Comparison of ENCODE assay signal across 15 cellular contexts in genomic region chr1:230572121-230573083, GRCh38.
DNase-seq lines count a peak whose midpoint lies in the region; ATAC-seq, FAIRE-seq and TF ChIP-seq lines count a peak whose summit lies in the region.
"Had no signal": no experiment of that assay in that cellular context is flagged by ENCODE, and none has a peak within 500 bp of the region (broad histone marks: within the 10 kb centered on the region; RNA-seq: fewer than 3 reads in every experiment).

No MANE protein-coding gene starts in this region.

- H3K27me3 ChIP-seq in bronchial epithelial cell (ENCODE audit: control insufficient read depth, insufficient read depth, low read length) (peaks cover 2% of the 10 kb centered on the region), left lung (no peaks in the 10 kb centered on the region), stomach (no peaks in the 10 kb centered on the region), HAP-1 (ENCODE audit: low read depth) (peaks cover 6% of the 10 kb centered on the region)

- in situ Hi-C loops in HAP-1 (cut with MboI; ENCODE audit: low sequenced_read_pairs) = no loop called here

- 11 to 21% (median 18%) methylated on average over 7 of the region's 7 CpGs for WGBS in stomach, 5 donors

- H3K27ac ChIP-seq in left lung (no peak overlapping the region), stomach (peak overlapping the region; percentile 66 to 82 (median 79))

- ATAC-seq in left lung (peak; percentile 41), GM18868 (IDR thresholded peaks at IDR 0.05; ENCODE audit: unreplicated experiment) (no peak), GM19397 (IDR thresholded peaks at IDR 0.05; ENCODE audit: unreplicated experiment) (no peak), HG03571 (IDR thresholded peaks at IDR 0.05; ENCODE audit: unreplicated experiment) (no peak)
- ATAC-seq: T-cell had no signal

- no peak for TF ChIP-seq POLR2A in stomach (IDR thresholded peaks at IDR 0.05)

- H3K36me3 ChIP-seq in bronchial epithelial cell (ENCODE audit: control insufficient read depth, insufficient read depth, low read length) (no peaks in the 10 kb centered on the region), left lung (no peaks in the 10 kb centered on the region), stomach (no peaks in the 10 kb centered on the region), HAP-1 (replicated peaks) (no peaks in the 10 kb centered on the region)

- TF ChIP-seq CTCF in bronchial epithelial cell (IDR thresholded peaks at IDR 0.05; ENCODE audit: insufficient read depth, low read length, severe bottlenecking) (no peak), left lung (IDR thresholded peaks at IDR 0.05) (no peak), stomach (IDR thresholded peaks at IDR 0.05) (no peak)

- H3K9me3 ChIP-seq in left lung = no peaks in the 10 kb centered on the region
- H3K9me3 ChIP-seq in stomach = no peaks in the 10 kb centered on the region
- H3K9me3 ChIP-seq in HAP-1 = no peaks in the 10 kb centered on the region

- DNase-seq in HuH-7 (ENCODE audit: low spot score) = peak; percentile 43
- peak; percentile 47 for DNase-seq in bronchial epithelial cell (ENCODE audit: low read depth)
- no peak for DNase-seq in left lung
- peak; percentile 42 for DNase-seq in stomach
- no peak for DNase-seq in HAP-1 (ENCODE audit: low spot score in 2 of 2)
- DNase-seq: activated CD4-positive, alpha-beta memory T cell treated with anti-CD3 and anti-CD28 coated beads for 36 hours; activated naive CD8-positive, alpha-beta T cell treated with anti-CD3 and anti-CD28 coated beads for 36 hours; effector CD4-positive, alpha-beta T cell; KBM-7; NCI-H524 treated with DMSO at 0.1 percent for 48 hours; nucleus accumbens; T-cell had no signal

- no peaks in the 10 kb centered on the region for H3K4me1 ChIP-seq in left lung
- H3K4me1 ChIP-seq in stomach = peaks cover 22 to 43% (median 32%) of the 10 kb centered on the region in 4 donors
- H3K4me1 ChIP-seq in HAP-1 = no peaks in the 10 kb centered on the region

- TF ChIP-seq EP300 in stomach (IDR thresholded peaks at IDR 0.05) = no peak

- no peak overlapping the region for H3K4me3 ChIP-seq in bronchial epithelial cell (ENCODE audit: low read depth, low read length)
- H3K4me3 ChIP-seq in left lung = no peak overlapping the region
- H3K4me3 ChIP-seq in stomach = no peak overlapping the region
- H3K4me3 ChIP-seq in HAP-1 = no peak overlapping the region

- intact Hi-C loops in left lung (cut with DNase I) = no loop called here
- intact Hi-C loops in stomach (cut with DNase I; ENCODE audit: low total_unique reads) = no loop called here

- FAIRE-seq in bronchial epithelial cell (lab: Jason Lieb, UNC) = no peak

Comparison
In these comparisons a context has a peak if more than half of its experiments do, and no peak if none do; other contexts are left out.
1. DNase-seq: peak in HuH-7 (single experiment), bronchial epithelial cell (single experiment) and stomach (single experiment); none in left lung (0 of 2) and HAP-1 (0 of 2).
2. H3K27ac ChIP-seq: peak in stomach (5 of 5); none in left lung (0 of 2).